In genomic region chr4:55277011-55277410, GRCh38 we compare ENCODE assay signal across 33 cellular contexts.
"Had no signal": no experiment of that assay in that cellular context is flagged by ENCODE, and none has a peak within 500 bp of the region (broad histone marks: within the 10 kb centered on the region; RNA-seq: fewer than 3 reads in every experiment).

No MANE protein-coding gene starts in this region.

- H3K9me3 ChIP-seq: MG63 had no signal

- H3K27ac ChIP-seq: KMS-11 had no signal

- H3K4me2 ChIP-seq: KMS-11 had no signal

- H3K36me3 ChIP-seq: MG63 had no signal

- DNase-seq: Karpas-422, MG63, MM.1S, MV-4-11, NCI-H1048, NCI-H1092, NCI-H1092 treated with DMSO at 0.1 percent for 48 hours, NCI-H1105, NCI-H1105 treated with DMSO at 0.1 percent for 48 hours, NCI-H1417, NCI-H1417 treated with DMSO at 0.1 percent for 48 hours, NCI-H1436, NCI-H1436 treated with DMSO at 0.1 percent for 48 hours, NCI-H146, NCI-H1694, NCI-H1694 treated with DMSO at 0.1 percent for 48 hours, NCI-H187, NCI-H187 treated with DMSO at 0.1 percent for 48 hours, NCI-H1930, NCI-H2029, NCI-H2029 treated with DMSO at 0.1 percent for 48 hours, NCI-H2081, NCI-H2081 treated with DMSO at 0.1 percent for 48 hours, NCI-H2107, NCI-H2171, NCI-H2171 treated with DMSO at 0.1 percent for 48 hours, NCI-H2227 treated with DMSO at 0.1 percent for 48 hours, NCI-H226, NCI-H345, NCI-H446, NCI-H446 treated with DMSO at 0.1 percent for 48 hours, NCI-H510A had no signal

- H3K4me3 ChIP-seq: MG63 had no signal

- H3K27me3 ChIP-seq: MG63 had no signal

- H3K9ac ChIP-seq: KMS-11 had no signal
